In genomic region chr5:17239953-17240352, GRCh38 we compare ENCODE assay signal across 1 cellular context.
TF ChIP-seq lines count a peak whose summit lies in the region.

No MANE protein-coding gene starts in this region.

TF ChIP-seq in HEK293, 187 proteins besides CTCF, POLR2A, EP300 and RAD21 (continued from another document and continues in another):
- TF ChIP-seq ZNF558 (tag by site-specific recombination; IDR thresholded peaks at IDR 0.05) = peak; percentile 52; the same call in 1 of the 2 replicates
- TF ChIP-seq ZNF792 (tag by site-specific recombination; IDR thresholded peaks at IDR 0.05) = no peak
- TF ChIP-seq, protein P1, sequence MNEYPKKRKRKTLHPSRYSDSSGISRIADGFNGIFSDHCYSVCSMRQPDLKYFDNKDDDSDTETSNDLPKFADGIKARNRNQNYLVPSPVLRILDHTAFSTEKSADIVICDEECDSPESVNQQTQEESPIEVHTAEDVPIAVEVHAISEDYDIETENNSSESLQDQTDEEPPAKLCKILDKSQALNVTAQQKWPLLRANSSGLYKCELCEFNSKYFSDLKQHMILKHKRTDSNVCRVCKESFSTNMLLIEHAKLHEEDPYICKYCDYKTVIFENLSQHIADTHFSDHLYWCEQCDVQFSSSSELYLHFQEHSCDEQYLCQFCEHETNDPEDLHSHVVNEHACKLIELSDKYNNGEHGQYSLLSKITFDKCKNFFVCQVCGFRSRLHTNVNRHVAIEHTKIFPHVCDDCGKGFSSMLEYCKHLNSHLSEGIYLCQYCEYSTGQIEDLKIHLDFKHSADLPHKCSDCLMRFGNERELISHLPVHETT (tag by site-specific recombination; IDR thresholded peaks at IDR 0.05) = 0 out of 2 replicates have a peak, but pooled peaks have one; percentile 42
- no peak for TF ChIP-seq ZNF768 (tag by site-specific recombination; IDR thresholded peaks at IDR 0.05)
- peak; percentile 83 for TF ChIP-seq ZNF555 (tag by site-specific recombination; conservative IDR thresholded peaks at IDR 0.05)
- TF ChIP-seq ZXDB (tag by site-specific recombination; IDR thresholded peaks at IDR 0.05) = peak; percentile 61; the same call in 1 of the 2 replicates
- no peak for TF ChIP-seq ZNF596 (tag by site-specific recombination; IDR thresholded peaks at IDR 0.05)
- no peak for TF ChIP-seq SP2 (tag by site-specific recombination; IDR thresholded peaks at IDR 0.05)
- no peak for TF ChIP-seq BCL6B (tag by site-specific recombination; IDR thresholded peaks at IDR 0.05)
- TF ChIP-seq, protein P2, sequence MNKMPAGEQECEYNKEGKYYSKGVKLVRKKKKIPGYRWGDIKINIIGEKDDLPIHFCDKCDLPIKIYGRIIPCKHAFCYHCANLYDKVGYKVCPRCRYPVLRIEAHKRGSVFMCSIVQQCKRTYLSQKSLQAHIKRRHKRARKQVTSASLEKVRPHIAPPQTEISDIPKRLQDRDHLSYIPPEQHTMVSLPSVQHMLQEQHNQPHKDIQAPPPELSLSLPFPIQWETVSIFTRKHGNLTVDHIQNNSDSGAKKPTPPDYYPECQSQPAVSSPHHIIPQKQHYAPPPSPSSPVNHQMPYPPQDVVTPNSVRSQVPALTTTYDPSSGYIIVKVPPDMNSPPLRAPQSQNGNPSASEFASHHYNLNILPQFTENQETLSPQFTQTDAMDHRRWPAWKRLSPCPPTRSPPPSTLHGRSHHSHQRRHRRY (tag by site-specific recombination; IDR thresholded peaks at IDR 0.05) = no peak
- 0 out of 2 replicates have a peak, but pooled peaks have one; percentile 42 for TF ChIP-seq ZNF292 (tag by site-specific recombination; IDR thresholded peaks at IDR 0.05; ENCODE audit: borderline replicate concordance, low read depth)
- TF ChIP-seq, protein P3, sequence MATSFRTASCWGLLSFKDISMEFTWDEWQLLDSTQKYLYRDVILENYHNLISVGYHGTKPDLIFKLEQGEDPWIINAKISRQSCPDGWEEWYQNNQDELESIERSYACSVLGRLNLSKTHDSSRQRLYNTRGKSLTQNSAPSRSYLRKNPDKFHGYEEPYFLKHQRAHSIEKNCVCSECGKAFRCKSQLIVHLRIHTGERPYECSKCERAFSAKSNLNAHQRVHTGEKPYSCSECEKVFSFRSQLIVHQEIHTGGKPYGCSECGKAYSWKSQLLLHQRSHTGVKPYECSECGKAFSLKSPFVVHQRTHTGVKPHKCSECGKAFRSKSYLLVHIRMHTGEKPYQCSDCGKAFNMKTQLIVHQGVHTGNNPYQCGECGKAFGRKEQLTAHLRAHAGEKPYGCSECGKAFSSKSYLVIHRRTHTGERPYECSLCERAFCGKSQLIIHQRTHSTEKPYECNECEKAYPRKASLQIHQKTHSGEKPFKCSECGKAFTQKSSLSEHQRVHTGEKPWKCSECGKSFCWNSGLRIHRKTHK (tag by site-specific recombination; IDR thresholded peaks at IDR 0.05) = no peak
- TF ChIP-seq ZNF514 (tag by site-specific recombination; IDR thresholded peaks at IDR 0.05) = no peak
- TF ChIP-seq HOXD13 (CRISPR knock-in tag; IDR thresholded peaks at IDR 0.05; ENCODE audit: borderline replicate concordance) = no peak
- TF ChIP-seq TRIM28 (IDR thresholded peaks at IDR 0.05; ENCODE audit: borderline replicate concordance, low read length) = no peak
- no peak for TF ChIP-seq SETDB1 (IDR thresholded peaks at IDR 0.05; ENCODE audit: insufficient read length, low read length)
- TF ChIP-seq ZNF48 (tag by site-specific recombination; IDR thresholded peaks at IDR 0.05) = no peak
- no peak for TF ChIP-seq HOXC10 (CRISPR knock-in tag; IDR thresholded peaks at IDR 0.05)
- no peak for TF ChIP-seq ZFP41 (tag by site-specific recombination; IDR thresholded peaks at IDR 0.05; ENCODE audit: borderline replicate concordance)
- TF ChIP-seq, protein P4, sequence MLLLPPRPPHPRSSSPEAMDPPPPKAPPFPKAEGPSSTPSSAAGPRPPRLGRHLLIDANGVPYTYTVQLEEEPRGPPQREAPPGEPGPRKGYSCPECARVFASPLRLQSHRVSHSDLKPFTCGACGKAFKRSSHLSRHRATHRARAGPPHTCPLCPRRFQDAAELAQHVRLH (tag by site-specific recombination; IDR thresholded peaks at IDR 0.05) = 0 out of 2 replicates have a peak, but pooled peaks have one; percentile 24
- no peak for TF ChIP-seq KLF10 (tag by site-specific recombination; IDR thresholded peaks at IDR 0.05)
- peak; percentile 72 for TF ChIP-seq ZBTB8A (tag by site-specific recombination; IDR thresholded peaks at IDR 0.05)
- peak; percentile 71 for TF ChIP-seq ZNF433 (tag by site-specific recombination; IDR thresholded peaks at IDR 0.05; ENCODE audit: low read depth)
- TF ChIP-seq, protein P5, sequence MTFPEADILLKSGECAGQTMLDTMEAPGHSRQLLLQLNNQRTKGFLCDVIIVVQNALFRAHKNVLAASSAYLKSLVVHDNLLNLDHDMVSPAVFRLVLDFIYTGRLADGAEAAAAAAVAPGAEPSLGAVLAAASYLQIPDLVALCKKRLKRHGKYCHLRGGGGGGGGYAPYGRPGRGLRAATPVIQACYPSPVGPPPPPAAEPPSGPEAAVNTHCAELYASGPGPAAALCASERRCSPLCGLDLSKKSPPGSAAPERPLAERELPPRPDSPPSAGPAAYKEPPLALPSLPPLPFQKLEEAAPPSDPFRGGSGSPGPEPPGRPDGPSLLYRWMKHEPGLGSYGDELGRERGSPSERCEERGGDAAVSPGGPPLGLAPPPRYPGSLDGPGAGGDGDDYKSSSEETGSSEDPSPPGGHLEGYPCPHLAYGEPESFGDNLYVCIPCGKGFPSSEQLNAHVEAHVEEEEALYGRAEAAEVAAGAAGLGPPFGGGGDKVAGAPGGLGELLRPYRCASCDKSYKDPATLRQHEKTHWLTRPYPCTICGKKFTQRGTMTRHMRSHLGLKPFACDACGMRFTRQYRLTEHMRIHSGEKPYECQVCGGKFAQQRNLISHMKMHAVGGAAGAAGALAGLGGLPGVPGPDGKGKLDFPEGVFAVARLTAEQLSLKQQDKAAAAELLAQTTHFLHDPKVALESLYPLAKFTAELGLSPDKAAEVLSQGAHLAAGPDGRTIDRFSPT (tag by site-specific recombination; IDR thresholded peaks at IDR 0.05) = no peak
- peak; percentile 35; the same call in 1 of the 2 replicates for TF ChIP-seq ZNF629 (tag by site-specific recombination; IDR thresholded peaks at IDR 0.05)
- 0 out of 2 replicates have a peak, but pooled peaks have one; percentile 15 for TF ChIP-seq GFI1B (tag by site-specific recombination; IDR thresholded peaks at IDR 0.05)
- no peak for TF ChIP-seq ZNF660 (tag by site-specific recombination; IDR thresholded peaks at IDR 0.05)
- no peak for TF ChIP-seq ZNF157 (tag by site-specific recombination; IDR thresholded peaks at IDR 0.05)
- TF ChIP-seq, protein P6, sequence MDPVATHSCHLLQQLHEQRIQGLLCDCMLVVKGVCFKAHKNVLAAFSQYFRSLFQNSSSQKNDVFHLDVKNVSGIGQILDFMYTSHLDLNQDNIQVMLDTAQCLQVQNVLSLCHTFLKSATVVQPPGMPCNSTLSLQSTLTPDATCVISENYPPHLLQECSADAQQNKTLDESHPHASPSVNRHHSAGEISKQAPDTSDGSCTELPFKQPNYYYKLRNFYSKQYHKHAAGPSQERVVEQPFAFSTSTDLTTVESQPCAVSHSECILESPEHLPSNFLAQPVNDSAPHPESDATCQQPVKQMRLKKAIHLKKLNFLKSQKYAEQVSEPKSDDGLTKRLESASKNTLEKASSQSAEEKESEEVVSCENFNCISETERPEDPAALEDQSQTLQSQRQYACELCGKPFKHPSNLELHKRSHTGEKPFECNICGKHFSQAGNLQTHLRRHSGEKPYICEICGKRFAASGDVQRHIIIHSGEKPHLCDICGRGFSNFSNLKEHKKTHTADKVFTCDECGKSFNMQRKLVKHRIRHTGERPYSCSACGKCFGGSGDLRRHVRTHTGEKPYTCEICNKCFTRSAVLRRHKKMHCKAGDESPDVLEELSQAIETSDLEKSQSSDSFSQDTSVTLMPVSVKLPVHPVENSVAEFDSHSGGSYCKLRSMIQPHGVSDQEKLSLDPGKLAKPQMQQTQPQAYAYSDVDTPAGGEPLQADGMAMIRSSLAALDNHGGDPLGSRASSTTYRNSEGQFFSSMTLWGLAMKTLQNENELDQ (tag by site-specific recombination; IDR thresholded peaks at IDR 0.05; ENCODE audit: low read depth) = no peak
- peak; percentile 86; the same call in 1 of the 2 replicates for TF ChIP-seq ZNF140 (tag by site-specific recombination; IDR thresholded peaks at IDR 0.05)
- TF ChIP-seq ZNF791 (tag by site-specific recombination; IDR thresholded peaks at IDR 0.05) = 0 out of 2 replicates have a peak, but pooled peaks have one; percentile 47
- TF ChIP-seq MEIS1 (CRISPR knock-in tag; IDR thresholded peaks at IDR 0.05; ENCODE audit: borderline replicate concordance) = no peak
- no peak for TF ChIP-seq ZNF76 (tag by site-specific recombination; IDR thresholded peaks at IDR 0.05; ENCODE audit: borderline replicate concordance, low read depth)
- TF ChIP-seq, protein P7, sequence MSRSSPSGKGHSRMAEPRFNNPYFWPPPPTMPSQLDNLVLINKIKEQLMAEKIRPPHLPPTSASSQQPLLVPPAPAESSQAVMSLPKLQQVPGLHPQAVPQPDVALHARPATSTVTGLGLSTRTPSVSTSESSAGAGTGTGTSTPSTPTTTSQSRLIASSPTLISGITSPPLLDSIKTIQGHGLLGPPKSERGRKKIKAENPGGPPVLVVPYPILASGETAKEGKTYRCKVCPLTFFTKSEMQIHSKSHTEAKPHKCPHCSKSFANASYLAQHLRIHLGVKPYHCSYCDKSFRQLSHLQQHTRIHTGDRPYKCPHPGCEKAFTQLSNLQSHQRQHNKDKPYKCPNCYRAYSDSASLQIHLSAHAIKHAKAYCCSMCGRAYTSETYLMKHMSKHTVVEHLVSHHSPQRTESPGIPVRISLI (tag by site-specific recombination; IDR thresholded peaks at IDR 0.05) = no peak
- TF ChIP-seq YY1 (tag by site-specific recombination; IDR thresholded peaks at IDR 0.05) = no peak
- TF ChIP-seq ZNF785 (tag by site-specific recombination; IDR thresholded peaks at IDR 0.05) = no peak
- no peak for TF ChIP-seq ZNF366 (tag by site-specific recombination; conservative IDR thresholded peaks at IDR 0.05)
- TF ChIP-seq KLF1 (tag by site-specific recombination; IDR thresholded peaks at IDR 0.05) = no peak
- no peak for TF ChIP-seq ZNF114 (tag by site-specific recombination; IDR thresholded peaks at IDR 0.05)
- TF ChIP-seq ZBTB44 (tag by site-specific recombination; IDR thresholded peaks at IDR 0.05) = no peak
- no peak for TF ChIP-seq EGR2 (tag by site-specific recombination; IDR thresholded peaks at IDR 0.05; ENCODE audit: low read depth)
- TF ChIP-seq ZNF132 (tag by site-specific recombination; IDR thresholded peaks at IDR 0.05; ENCODE audit: borderline replicate concordance) = no peak
- TF ChIP-seq GLI2 (tag by site-specific recombination; IDR thresholded peaks at IDR 0.05; ENCODE audit: borderline replicate concordance, low read depth) = peak; percentile 49; the same call in 1 of the 2 replicates
- no peak for TF ChIP-seq ZNF184 (tag by site-specific recombination; IDR thresholded peaks at IDR 0.05)
- no peak for TF ChIP-seq ZNF670 (tag by site-specific recombination; IDR thresholded peaks at IDR 0.05; ENCODE audit: low read depth)
- no peak for TF ChIP-seq ZNF354C (tag by site-specific recombination; IDR thresholded peaks at IDR 0.05; ENCODE audit: borderline replicate concordance, low read depth)
- TF ChIP-seq, protein P8, sequence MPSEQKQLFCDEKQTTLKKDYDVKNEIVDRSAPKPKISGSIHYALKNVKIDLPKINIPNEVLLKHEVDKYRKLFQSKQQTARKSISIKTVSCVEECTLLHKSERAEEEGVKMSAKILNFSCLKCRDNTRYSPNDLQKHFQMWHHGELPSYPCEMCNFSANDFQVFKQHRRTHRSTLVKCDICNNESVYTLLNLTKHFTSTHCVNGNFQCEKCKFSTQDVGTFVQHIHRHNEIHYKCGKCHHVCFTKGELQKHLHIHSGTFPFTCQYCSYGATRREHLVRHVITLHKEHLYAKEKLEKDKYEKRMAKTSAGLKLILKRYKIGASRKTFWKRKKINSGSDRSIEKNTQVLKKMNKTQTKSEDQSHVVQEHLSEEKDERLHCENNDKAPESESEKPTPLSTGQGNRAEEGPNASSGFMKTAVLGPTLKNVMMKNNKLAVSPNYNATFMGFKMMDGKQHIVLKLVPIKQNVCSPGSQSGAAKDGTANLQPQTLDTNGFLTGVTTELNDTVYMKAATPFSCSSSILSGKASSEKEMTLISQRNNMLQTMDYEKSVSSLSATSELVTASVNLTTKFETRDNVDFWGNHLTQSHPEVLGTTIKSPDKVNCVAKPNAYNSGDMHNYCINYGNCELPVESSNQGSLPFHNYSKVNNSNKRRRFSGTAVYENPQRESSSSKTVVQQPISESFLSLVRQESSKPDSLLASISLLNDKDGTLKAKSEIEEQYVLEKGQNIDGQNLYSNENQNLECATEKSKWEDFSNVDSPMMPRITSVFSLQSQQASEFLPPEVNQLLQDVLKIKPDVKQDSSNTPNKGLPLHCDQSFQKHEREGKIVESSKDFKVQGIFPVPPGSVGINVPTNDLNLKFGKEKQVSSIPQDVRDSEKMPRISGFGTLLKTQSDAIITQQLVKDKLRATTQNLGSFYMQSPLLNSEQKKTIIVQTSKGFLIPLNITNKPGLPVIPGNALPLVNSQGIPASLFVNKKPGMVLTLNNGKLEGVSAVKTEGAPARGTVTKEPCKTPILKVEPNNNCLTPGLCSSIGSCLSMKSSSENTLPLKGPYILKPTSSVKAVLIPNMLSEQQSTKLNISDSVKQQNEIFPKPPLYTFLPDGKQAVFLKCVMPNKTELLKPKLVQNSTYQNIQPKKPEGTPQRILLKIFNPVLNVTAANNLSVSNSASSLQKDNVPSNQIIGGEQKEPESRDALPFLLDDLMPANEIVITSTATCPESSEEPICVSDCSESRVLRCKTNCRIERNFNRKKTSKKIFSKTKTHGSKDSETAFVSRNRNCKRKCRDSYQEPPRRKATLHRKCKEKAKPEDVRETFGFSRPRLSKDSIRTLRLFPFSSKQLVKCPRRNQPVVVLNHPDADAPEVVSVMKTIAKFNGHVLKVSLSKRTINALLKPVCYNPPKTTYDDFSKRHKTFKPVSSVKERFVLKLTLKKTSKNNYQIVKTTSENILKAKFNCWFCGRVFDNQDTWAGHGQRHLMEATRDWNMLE (tag by site-specific recombination; conservative IDR thresholded peaks at IDR 0.05; ENCODE audit: low read depth) = peak; percentile 91
